In the genomic region with DNA sequence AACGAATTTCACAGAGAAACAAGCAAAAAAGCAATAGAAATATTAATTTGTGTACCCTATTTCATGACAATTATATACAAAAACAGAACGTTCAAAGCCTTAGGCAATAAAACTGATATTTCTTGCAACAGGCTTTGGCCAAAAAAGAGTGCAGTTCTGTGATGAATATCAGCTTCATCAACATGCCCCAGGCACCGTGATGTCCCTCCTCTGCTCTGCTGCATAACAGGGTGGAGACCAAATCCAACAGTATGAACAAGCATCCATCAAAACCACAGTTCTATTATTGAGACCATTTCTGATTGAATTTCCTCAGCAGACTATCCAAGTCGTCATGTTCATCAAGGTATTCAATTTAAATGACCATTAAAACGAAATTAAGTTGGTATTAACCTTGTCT, we compare ENCODE assay signal across 28 cellular contexts.
"Had no signal": no experiment of that assay in that cellular context is flagged by ENCODE, and none has a peak within 500 bp of the region (broad histone marks: within the 10 kb centered on the region; RNA-seq: fewer than 3 reads in every experiment).

No MANE protein-coding gene starts in this region.

- H3K9me3 ChIP-seq: left lung, lower lobe of right lung, mucosa of descending colon, ovary, prostate gland, suprapubic skin, thoracic aorta, tibial artery, upper lobe of right lung had no signal

- H3K4me1 ChIP-seq: left lung, lower lobe of right lung, prostate gland, suprapubic skin, tibial artery, upper lobe of right lung had no signal

- H3K4me3 ChIP-seq: left lung, lower lobe of right lung, mucosa of descending colon, ovary, prostate gland, skin epidermis, suprapubic skin, thoracic aorta, tibial artery, upper lobe of right lung had no signal

- FAIRE-seq: kidney, urothelium cell line had no signal

- DNase-seq: hippocampal formation; kidney; left colon; left lung; lower lobe of right lung; mesendoderm; midbrain; mucosa of descending colon; naive thymus-derived CD4-positive, alpha-beta T cell; ovary; retina; right cardiac atrium; stimulated activated CD4-positive, alpha-beta T cell treated with anti-CD3 and anti-CD28 coated beads, Interleukin-12 subunit alpha, Interleukin-12 subunit beta, amount 100 ng/mL, for 4 hours; stimulated activated CD4-positive, alpha-beta T cell treated with anti-CD3 and anti-CD28 coated beads, Interleukin-15, amount 100 ng/mL, for 24 hours; stimulated activated CD4-positive, alpha-beta T cell treated with anti-CD3 and anti-CD28 coated beads, Interleukin-2, amount 100 ng/mL, for 24 hours; stimulated activated CD4-positive, alpha-beta T cell treated with anti-CD3 and anti-CD28 coated beads, Interleukin-4, amount 100 ng/mL, for 24 hours; stimulated activated naive CD4-positive, alpha-beta T cell; tibial artery; trophoblast cell; upper lobe of right lung had no signal

- H3K27ac ChIP-seq: left lung, lower lobe of right lung, ovary, prostate gland, skin epidermis, suprapubic skin, thoracic aorta, tibial artery, upper lobe of right lung had no signal

- H3K27me3 ChIP-seq: left lung, ovary, suprapubic skin, tibial artery, upper lobe of right lung had no signal

- H3K36me3 ChIP-seq: left lung, lower lobe of right lung, ovary, prostate gland, suprapubic skin, thoracic aorta, tibial artery, upper lobe of right lung had no signal

- ATAC-seq: left colon; left lung; lower lobe of right lung; mucosa of descending colon; naive thymus-derived CD4-positive, alpha-beta T cell; natural killer cell treated with Interleukin-12 subunit alpha and Interleukin-12 subunit beta and Interleukin-15 and Interleukin-18, amount 100 ng/mL, for 72 hours; right cardiac atrium; sciatic nerve; stimulated activated effector memory CD8-positive, alpha-beta T cell treated with anti-CD3 and anti-CD28 coated beads, Interleukin-12 subunit alpha, Interleukin-12 subunit beta, amount 100 ng/mL, for 72 hours; upper lobe of right lung had no signal
